Comparison of ENCODE assay signal across 1 cellular context in genomic region chr1:43548285-43549271, GRCh38.
TF ChIP-seq lines count a peak whose summit lies in the region.

No MANE protein-coding gene starts in this region.

TF ChIP-seq in HepG2, 621 proteins besides CTCF, POLR2A, EP300 and RAD21 (continued from another document):
- TF ChIP-seq ETS1 (CRISPR knock-in tag; IDR thresholded peaks at IDR 0.05), result no peak
- TF ChIP-seq HNF1B (CRISPR knock-in tag; IDR thresholded peaks at IDR 0.05), result peak; percentile 97
- peak; percentile 90 for TF ChIP-seq GATA4 (IDR thresholded peaks at IDR 0.05; ENCODE audit: borderline replicate concordance, low read depth)
- TF ChIP-seq SOX13 (IDR thresholded peaks at IDR 0.05), result peak; percentile 83
- TF ChIP-seq SOX13 (CRISPR knock-in tag; conservative IDR thresholded peaks at IDR 0.05 in 1 of 2, IDR thresholded peaks at IDR 0.05 in 1 of 2), result peak in 1 of 2 experiments; percentile 96; a peak in 2 of 4 replicates
- TF ChIP-seq HOXA9 (CRISPR knock-in tag; IDR thresholded peaks at IDR 0.05; ENCODE audit: borderline replicate concordance), result no peak
- no peak; the same call in 1 of the 2 replicates for TF ChIP-seq JUNB (CRISPR knock-in tag; IDR thresholded peaks at IDR 0.05; ENCODE audit: borderline replicate concordance)
- TF ChIP-seq MYC (CRISPR knock-in tag; IDR thresholded peaks at IDR 0.05; ENCODE audit: borderline replicate concordance), result peak; percentile 73; the same call in 1 of the 2 replicates
- no peak for TF ChIP-seq LCORL (IDR thresholded peaks at IDR 0.05)
- TF ChIP-seq LCORL (CRISPR knock-in tag; IDR thresholded peaks at IDR 0.05), result peak; percentile 95
- peak; percentile 80 for TF ChIP-seq ZNF557 (CRISPR knock-in tag; IDR thresholded peaks at IDR 0.05)
- no peak for TF ChIP-seq ZNF562 (CRISPR knock-in tag; IDR thresholded peaks at IDR 0.05; ENCODE audit: borderline replicate concordance)
- peak; percentile 97 for TF ChIP-seq TARDBP (CRISPR knock-in tag; IDR thresholded peaks at IDR 0.05)
- TF ChIP-seq CERS6 (CRISPR knock-in tag; IDR thresholded peaks at IDR 0.05), result no peak
- no peak for TF ChIP-seq ZNF468 (CRISPR knock-in tag; IDR thresholded peaks at IDR 0.05)
- TF ChIP-seq ZNF264 (CRISPR knock-in tag; IDR thresholded peaks at IDR 0.05), result peak; percentile 100
- TF ChIP-seq ZNF773 (CRISPR knock-in tag; IDR thresholded peaks at IDR 0.05; ENCODE audit: borderline replicate concordance), result no peak
- TF ChIP-seq ZNF343 (CRISPR knock-in tag; IDR thresholded peaks at IDR 0.05), result 0 out of 2 replicates have a peak, but pooled peaks have one; percentile 70
- peak; percentile 22 for TF ChIP-seq YY1 (IDR thresholded peaks at IDR 0.05; ENCODE audit: insufficient read depth, insufficient replicate concordance, low read depth, low read length)
- TF ChIP-seq FOSL2 (CRISPR knock-in tag; IDR thresholded peaks at IDR 0.05), result peak; percentile 91
- no peak for TF ChIP-seq SATB2 (CRISPR knock-in tag; IDR thresholded peaks at IDR 0.05)
- 0 out of 2 replicates have a peak, but pooled peaks have one; percentile 64 for TF ChIP-seq ZBTB3 (CRISPR knock-in tag; IDR thresholded peaks at IDR 0.05; ENCODE audit: borderline replicate concordance, low read depth)
- peak; percentile 78 for TF ChIP-seq ZNF574 (CRISPR knock-in tag; IDR thresholded peaks at IDR 0.05)
- no peak for TF ChIP-seq CEBPZ (IDR thresholded peaks at IDR 0.05; ENCODE audit: low read length)
- peak; percentile 98 for TF ChIP-seq ZBTB7B (CRISPR knock-in tag; IDR thresholded peaks at IDR 0.05)
- peak; percentile 68; the same call in 1 of the 2 replicates for TF ChIP-seq TMF1 (CRISPR knock-in tag; IDR thresholded peaks at IDR 0.05; ENCODE audit: low read depth)
- no peak for TF ChIP-seq FIP1L1 (IDR thresholded peaks at IDR 0.05; ENCODE audit: borderline replicate concordance, insufficient read depth, low read depth, low read length)
- TF ChIP-seq HNRNPH1 (optimal IDR thresholded peaks at IDR 0.05; ENCODE audit: low read depth, low read length), result no peak
- TF ChIP-seq ZNF709 (CRISPR knock-in tag; IDR thresholded peaks at IDR 0.05), result peak; percentile 78; the same call in 1 of the 2 replicates
- peak; percentile 100 for TF ChIP-seq RXRA (CRISPR knock-in tag; IDR thresholded peaks at IDR 0.05)
- no peak for TF ChIP-seq ZFP36L2 (CRISPR knock-in tag; IDR thresholded peaks at IDR 0.05)
- no peak for TF ChIP-seq ZNF619 (CRISPR knock-in tag; IDR thresholded peaks at IDR 0.05)
- peak; percentile 83 for TF ChIP-seq MEIS2 (CRISPR knock-in tag; IDR thresholded peaks at IDR 0.05)
- TF ChIP-seq ZNF784 (CRISPR knock-in tag; IDR thresholded peaks at IDR 0.05; ENCODE audit: borderline replicate concordance), result no peak
- peak; percentile 27 for TF ChIP-seq BHLHE40 (IDR thresholded peaks at IDR 0.05; ENCODE audit: low read length)
- no peak for TF ChIP-seq RORA (CRISPR knock-in tag; IDR thresholded peaks at IDR 0.05)
- peak; percentile 91 for TF ChIP-seq HNF4G (IDR thresholded peaks at IDR 0.05; ENCODE audit: borderline replicate concordance, low read depth, low read length)
- TF ChIP-seq HNF4G (CRISPR knock-in tag; IDR thresholded peaks at IDR 0.05; ENCODE audit: borderline replicate concordance, low read depth), result peak; percentile 91; the same call in 1 of the 2 replicates
- peak; percentile 79; the same call in 1 of the 2 replicates for TF ChIP-seq ZNF792 (CRISPR knock-in tag; IDR thresholded peaks at IDR 0.05)
- TF ChIP-seq FOXO1 (CRISPR knock-in tag; IDR thresholded peaks at IDR 0.05), result peak; percentile 96
- TF ChIP-seq NFYC (CRISPR knock-in tag; IDR thresholded peaks at IDR 0.05), result peak; percentile 45; the same call in 1 of the 2 replicates
- TF ChIP-seq ZNF12 (CRISPR knock-in tag; IDR thresholded peaks at IDR 0.05), result peak; percentile 72
- TF ChIP-seq ZBTB38 (CRISPR knock-in tag; IDR thresholded peaks at IDR 0.05), result no peak
- peak; percentile 99 for TF ChIP-seq ZNF746 (CRISPR knock-in tag; IDR thresholded peaks at IDR 0.05)
- TF ChIP-seq ARHGAP35 (CRISPR knock-in tag; IDR thresholded peaks at IDR 0.05; ENCODE audit: borderline replicate concordance), result no peak; the same call in 1 of the 2 replicates
- 0 out of 2 replicates have a peak, but pooled peaks have one; percentile 59 for TF ChIP-seq ZNF34 (CRISPR knock-in tag; IDR thresholded peaks at IDR 0.05; ENCODE audit: borderline replicate concordance)
- peak; percentile 85 for TF ChIP-seq THAP11 (CRISPR knock-in tag; IDR thresholded peaks at IDR 0.05)
- TF ChIP-seq ZMYM2 (CRISPR knock-in tag; IDR thresholded peaks at IDR 0.05), result 0 out of 2 replicates have a peak, but pooled peaks have one; percentile 32
